11 cellular contexts compared by ENCODE assay signal in the genomic region with DNA sequence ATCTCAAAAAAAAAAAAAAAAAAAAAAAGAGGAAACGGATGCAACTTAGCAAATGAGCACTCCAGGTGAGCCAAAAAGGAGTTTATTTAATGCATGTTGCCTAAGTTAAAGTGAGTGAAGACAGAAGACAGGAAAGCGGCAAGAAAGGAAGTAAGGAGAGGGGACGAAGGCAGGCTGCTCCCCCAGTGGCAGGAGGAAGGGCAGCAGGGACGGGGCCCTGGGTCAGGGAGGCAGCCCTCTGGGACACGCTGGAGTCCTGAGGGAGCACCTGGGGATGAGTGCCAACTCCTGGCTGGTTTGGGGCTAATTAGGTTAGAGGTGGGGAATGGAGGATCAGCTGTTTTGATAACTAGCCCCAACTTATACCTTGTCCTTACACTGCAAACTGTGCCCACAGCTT. TPM values are rescaled to one million over a fixed set of nuclear protein-coding genes. Genes with fewer than 3 reads are reported as not detected.
A peak's percentile ranks its signal among the peaks of the same experiment; 100 is the strongest.
DNase-seq lines count a peak whose midpoint lies in the region; ATAC-seq and TF ChIP-seq lines count a peak whose summit lies in the region.
"Had no signal": no experiment of that assay in that cellular context is flagged by ENCODE, and none has a peak within 500 bp of the region (broad histone marks: within the 10 kb centered on the region; RNA-seq: fewer than 3 reads in every experiment).

No MANE protein-coding gene starts in this region.

- no TSS peak for BruUV-seq in PC-3 (replicated peaks; lab: Mats Ljungman, UMichigan)

- H3K27ac ChIP-seq in PC-3 (ENCODE audit: low read length) = no peak overlapping the region

- H3K27me3 Mint-ChIP-seq in endothelial cell (ENCODE audit: unreplicated experiment) = peaks cover 5% of the 10 kb centered on the region

- no peaks in the 10 kb centered on the region for H3K27me3 ChIP-seq in PC-3 (ENCODE audit: low read length)

- H3K9me3 ChIP-seq in PC-3 (ENCODE audit: low read length) = no peaks in the 10 kb centered on the region

- TF ChIP-seq CTCF in GM12873 (IDR thresholded peaks at IDR 0.05; ENCODE audit: insufficient read depth, low read depth, low read length, missing control alignments) (peak; percentile 60), PC-3 (conservative IDR thresholded peaks at IDR 0.05; ENCODE audit: low read depth, low read length) (peak; percentile 43), endothelial cell (IDR thresholded peaks at IDR 0.05; ENCODE audit: unreplicated experiment) (peak; percentile 31)

- H3F3A ChIP-seq in PC-3 (ENCODE audit: low read length, unreplicated experiment) = no peaks in the 10 kb centered on the region

- H3K4me3 ChIP-seq in PC-3 (ENCODE audit: low read length) = no peak overlapping the region

- no peaks in the 10 kb centered on the region for H3K9me2 ChIP-seq in PC-3 (replicated peaks; ENCODE audit: low read length)

- ATAC-seq in PC-3 = no peak
- no peak for ATAC-seq in GM21619 (IDR thresholded peaks at IDR 0.05; ENCODE audit: unreplicated experiment)

- CTCF ChIA-PET in PC-3 (lab: Charles Lee) = interaction anchor here (0.7 kb wide), 1 partner anchor 913 kb away, joined by 3 read pairs; no protein-coding TSS in a partner anchor

- H3K4me1 Mint-ChIP-seq in endothelial cell (ENCODE audit: unreplicated experiment) = peaks cover 30% of the 10 kb centered on the region
- H3K4me1 Mint-ChIP-seq: immature natural killer cell had no signal

- peak overlapping the region; percentile 9; the same call in 1 of the 2 replicates for H2AFZ ChIP-seq in PC-3 (ENCODE audit: low read length)

- POLR2A ChIA-PET in PC-3 (lab: Charles Lee; ENCODE audit: unreplicated experiment) = interaction anchor here (0.5 kb wide), 1 partner anchor 135 kb away, joined by 7 read pairs; no protein-coding TSS in a partner anchor

- H4K20me1 ChIP-seq in PC-3 (ENCODE audit: low read length) = no peaks in the 10 kb centered on the region

- H3K36me3 ChIP-seq in PC-3 (ENCODE audit: low read depth, low read length) = no peaks in the 10 kb centered on the region

- no peaks in the 10 kb centered on the region for H3K4me1 ChIP-seq in PC-3 (ENCODE audit: insufficient read depth, low read length)

- H3K4me2 ChIP-seq in PC-3 (ENCODE audit: low read length) = no peak overlapping the region

- H3K27ac Mint-ChIP-seq in endothelial cell (ENCODE audit: unreplicated experiment) = peak overlapping the region; percentile 48
- H3K27ac Mint-ChIP-seq: immature natural killer cell had no signal

- DNase-seq in 8988T (peak; percentile 29), PC-3 (no peak), endothelial cell (ENCODE audit: low spot score) (no peak), pons (ENCODE audit: low spot score) (no peak)
- no peak for DNase-seq in central memory CD4-positive, alpha-beta T cell
- DNase-seq in stimulated activated CD4-positive, alpha-beta T cell treated with anti-CD3 and anti-CD28 coated beads, Interleukin-2, amount 100 ng/mL, for 48 hours = no peak
- DNase-seq: activated naive CD4-positive, alpha-beta T cell; immature natural killer cell; NCI-H446 had no signal

- H3K9ac ChIP-seq in PC-3 (ENCODE audit: low read length) = no peak overlapping the region

- H3K4me3 Mint-ChIP-seq in endothelial cell (ENCODE audit: unreplicated experiment) = no peak overlapping the region
- H3K4me3 Mint-ChIP-seq: immature natural killer cell had no signal

- H3K9me3 Mint-ChIP-seq in endothelial cell (ENCODE audit: unreplicated experiment) = no peaks in the 10 kb centered on the region

- no peaks in the 10 kb centered on the region for H3K79me2 ChIP-seq in PC-3 (ENCODE audit: low read length)

- intact Hi-C loops in PC-3 (cut with micrococcal nuclease) = no loop called here

- no peaks in the 10 kb centered on the region for H3K36me3 Mint-ChIP-seq in endothelial cell (ENCODE audit: low read depth, unreplicated experiment)

RNA-seq across cellular contexts. Expression of a gene that starts 37.0 kb away (rescaled TPM):
- 25.6 and 27.6 TPM in 2 replicates for total RNA-seq in PC-3 (2014; rRNA removed)
- total RNA-seq in endothelial cell (ENCODE audit: unreplicated experiment) = 63.6 TPM

RNA-seq across cellular contexts. Expression of a gene that starts 54.4 kb away (rescaled TPM):
- total RNA-seq in PC-3 (2014; rRNA removed) = 9.7 and 10.8 TPM in 2 replicates
- total RNA-seq in endothelial cell (ENCODE audit: unreplicated experiment) = 10.8 TPM

RNA-seq across cellular contexts. Expression of a gene that starts 54.4 kb away (rescaled TPM):
- total RNA-seq in PC-3 (2014; rRNA removed) = 904 and 934 TPM in 2 replicates
- 94.7 TPM for total RNA-seq in endothelial cell (ENCODE audit: unreplicated experiment)
